Comparison of ENCODE assay signal across 13 cellular contexts in genomic region chr6:149266659-149267058, GRCh38. TPM values are rescaled to one million over a fixed set of nuclear protein-coding genes. Genes with fewer than 3 reads are reported as not detected.
DNase-seq lines count a peak whose midpoint lies in the region; ATAC-seq, FAIRE-seq and TF ChIP-seq lines count a peak whose summit lies in the region.
"Had no signal": no experiment of that assay in that cellular context is flagged by ENCODE, and none has a peak within 500 bp of the region (broad histone marks: within the 10 kb centered on the region; RNA-seq: fewer than 3 reads in every experiment).

No MANE protein-coding gene starts in this region.

- WGBS in pancreas, 2 donors: 69 to 80% methylated on average over 6 of the region's 6 CpGs
- 59 to 82% methylated on average over 6 of the region's 6 CpGs for whole genome bisulfite sequencing in body of pancreas, 2 donors

- no peaks in the 10 kb centered on the region for H3K36me3 Mint-ChIP-seq in activated CD4-positive, alpha-beta T cell treated with anti-CD3 and anti-CD28 coated beads, Interleukin-2, amount 10 ng/mL, durations not matched to agents 24 days and 14 days (ENCODE audit: low read depth)

- H3K36me3 ChIP-seq in MM.1S (replicated peaks; ENCODE audit: insufficient read depth, low read length): no peaks in the 10 kb centered on the region
- H3K36me3 ChIP-seq in pancreas: no peaks in the 10 kb centered on the region
- no peaks in the 10 kb centered on the region for H3K36me3 ChIP-seq in body of pancreas (replicated peaks in 1 of 2; ENCODE audit: insufficient read depth in 1 of 2, low read depth in 2 of 2)

- H3K9me3 ChIP-seq in MM.1S (replicated peaks; ENCODE audit: insufficient read depth, low read length) (no peaks in the 10 kb centered on the region), pancreas (no peaks in the 10 kb centered on the region), body of pancreas (no peaks in the 10 kb centered on the region)

- peak; percentile 88 for ATAC-seq in HG02798 (IDR thresholded peaks at IDR 0.05; ENCODE audit: poor library complexity, unreplicated experiment)
- no peak for ATAC-seq in pancreas
- ATAC-seq in body of pancreas: no peak

- no peaks in the 10 kb centered on the region for H3K27me3 Mint-ChIP-seq in activated CD4-positive, alpha-beta T cell treated with anti-CD3 and anti-CD28 coated beads, Interleukin-2, amount 10 ng/mL, durations not matched to agents 24 days and 14 days

- H3K4me1 ChIP-seq in MM.1S (ENCODE audit: low read length) (peaks cover 16% of the 10 kb centered on the region), pancreas (no peaks in the 10 kb centered on the region), body of pancreas (no peaks in the 10 kb centered on the region)

- no peak overlapping the region for H3K9ac ChIP-seq in MM.1S (ENCODE audit: low read length)

- peak overlapping the region; percentile 44 for H3K4me2 ChIP-seq in MM.1S (ENCODE audit: low read depth, low read length)

- H3K4me3 Mint-ChIP-seq in activated CD4-positive, alpha-beta T cell treated with anti-CD3 and anti-CD28 coated beads, Interleukin-2, amount 10 ng/mL, durations not matched to agents 24 days and 14 days: no peak overlapping the region

- peaks cover 4% of the 10 kb centered on the region for H3K9me3 Mint-ChIP-seq in activated CD4-positive, alpha-beta T cell treated with anti-CD3 and anti-CD28 coated beads, Interleukin-2, amount 10 ng/mL, durations not matched to agents 24 days and 14 days

- peak overlapping the region; percentile 2 for H3K27ac Mint-ChIP-seq in activated CD4-positive, alpha-beta T cell treated with anti-CD3 and anti-CD28 coated beads, Interleukin-2, amount 10 ng/mL, durations not matched to agents 24 days and 14 days

- no peaks in the 10 kb centered on the region for H4K20me1 ChIP-seq in MM.1S (ENCODE audit: insufficient read depth, low read length)

- H3K4me1 Mint-ChIP-seq in activated CD4-positive, alpha-beta T cell treated with anti-CD3 and anti-CD28 coated beads, Interleukin-2, amount 10 ng/mL, durations not matched to agents 24 days and 14 days: peaks cover 43% of the 10 kb centered on the region

- no peak for TF ChIP-seq POLR2A in body of pancreas (IDR thresholded peaks at IDR 0.05)

- H3K9me2 ChIP-seq in MM.1S (replicated peaks; ENCODE audit: insufficient read depth, low read length): no peaks in the 10 kb centered on the region

- no peak overlapping the region; the same call in 1 of the 2 replicates for H3K4me3 ChIP-seq in MM.1S (ENCODE audit: low read length)
- H3K4me3 ChIP-seq in pancreas: no peak overlapping the region
- H3K4me3 ChIP-seq in body of pancreas: no peak overlapping the region
- H3K4me3 ChIP-seq: lung had no signal

- intact Hi-C loops in activated CD4-positive, alpha-beta T cell treated with anti-CD3 and anti-CD28 coated beads, Interleukin-2, amount 10 ng/mL, durations not matched to agents 24 days and 14 days (cut with micrococcal nuclease): no loop called here
- intact Hi-C loops in pancreas (cut with DNase I) (no loop called here), body of pancreas (cut with DNase I) (no loop called here)

- H3K27ac ChIP-seq in MM.1S (ENCODE audit: low read length) (peak overlapping the region; percentile 21; the same call in 1 of the 2 replicates), pancreas (no peak overlapping the region), body of pancreas (no peak overlapping the region)

- H3K27me3 ChIP-seq in MM.1S (replicated peaks; ENCODE audit: insufficient read depth, low read length) (no peaks in the 10 kb centered on the region), pancreas (no peaks in the 10 kb centered on the region), body of pancreas (no peaks in the 10 kb centered on the region)

- TF ChIP-seq CTCF in MM.1S (IDR thresholded peaks at IDR 0.05; ENCODE audit: low read length): no peak
- no peak for TF ChIP-seq CTCF in pancreas (IDR thresholded peaks at IDR 0.05)
- TF ChIP-seq CTCF in body of pancreas (IDR thresholded peaks at IDR 0.05): no peak

- peak; percentile 52 for DNase-seq in activated CD4-positive, alpha-beta T cell treated with anti-CD3 and anti-CD28 coated beads, Interleukin-2, amount 10 ng/mL, durations not matched to agents 24 days and 14 days
- DNase-seq in activated CD4-positive, alpha-beta T cell treated with anti-CD3 and anti-CD28 coated beads, Interleukin-2, amount 50 U/mL, for 4 hours: no peak
- DNase-seq in MM.1S: peak; percentile 43
- no peak for DNase-seq in pancreas
- no peak for DNase-seq in body of pancreas
- no peak for DNase-seq in GM03348 (ENCODE audit: low spot score)
- no peak for DNase-seq in AG08396 (ENCODE audit: low spot score)
- DNase-seq: activated CD4-positive, alpha-beta T cell treated with anti-CD3 and anti-CD28 coated beads for 1 hour; IMR-90 had no signal

- peak overlapping the region; percentile 12 for H2AFZ ChIP-seq in MM.1S (ENCODE audit: low read length)

- no peak for FAIRE-seq in pancreas (lab: Jason Lieb, UNC)
- FAIRE-seq: A204.1, G401.6 had no signal

- no peaks in the 10 kb centered on the region for H3K79me2 ChIP-seq in MM.1S (ENCODE audit: low read length)

- no peaks in the 10 kb centered on the region for H3F3A ChIP-seq in MM.1S (ENCODE audit: insufficient read depth, low read length)

RNA-seq across cellular contexts. Expression of gene TAB2, which starts 50.9 kb away (rescaled TPM):
- 135 and 136 TPM in 2 replicates for total RNA-seq in activated CD4-positive, alpha-beta T cell treated with anti-CD3 and anti-CD28 coated beads, Interleukin-2, amount 10 ng/mL, durations not matched to agents 24 days and 14 days
- total RNA-seq in pancreas (10 to 100 TPM; 19.6 to 35.1 (median 23.8) TPM), body of pancreas (10 to 100 TPM; 25.7 to 26.2 TPM)
- polyA plus RNA-seq in pancreas: 10 to 100 TPM in 1 of 2 donors, 1 to 10 TPM in 1; 6.6 to 13.9 TPM

Comparison
In these comparisons a context has a peak if more than half of its experiments do, and no peak if none do; other contexts are left out.
1. DNase-seq: peak in activated CD4-positive, alpha-beta T cell treated with anti-CD3 and anti-CD28 coated beads, Interleukin-2, amount 10 ng/mL, durations not matched to agents 24 days and 14 days (single experiment) and MM.1S (single experiment); none in activated CD4-positive, alpha-beta T cell treated with anti-CD3 and anti-CD28 coated beads, Interleukin-2, amount 50 U/mL, for 4 hours (0 of 2), pancreas (0 of 6), body of pancreas (0 of 4), GM03348 (single experiment) and AG08396 (single experiment).